In the genomic region with DNA sequence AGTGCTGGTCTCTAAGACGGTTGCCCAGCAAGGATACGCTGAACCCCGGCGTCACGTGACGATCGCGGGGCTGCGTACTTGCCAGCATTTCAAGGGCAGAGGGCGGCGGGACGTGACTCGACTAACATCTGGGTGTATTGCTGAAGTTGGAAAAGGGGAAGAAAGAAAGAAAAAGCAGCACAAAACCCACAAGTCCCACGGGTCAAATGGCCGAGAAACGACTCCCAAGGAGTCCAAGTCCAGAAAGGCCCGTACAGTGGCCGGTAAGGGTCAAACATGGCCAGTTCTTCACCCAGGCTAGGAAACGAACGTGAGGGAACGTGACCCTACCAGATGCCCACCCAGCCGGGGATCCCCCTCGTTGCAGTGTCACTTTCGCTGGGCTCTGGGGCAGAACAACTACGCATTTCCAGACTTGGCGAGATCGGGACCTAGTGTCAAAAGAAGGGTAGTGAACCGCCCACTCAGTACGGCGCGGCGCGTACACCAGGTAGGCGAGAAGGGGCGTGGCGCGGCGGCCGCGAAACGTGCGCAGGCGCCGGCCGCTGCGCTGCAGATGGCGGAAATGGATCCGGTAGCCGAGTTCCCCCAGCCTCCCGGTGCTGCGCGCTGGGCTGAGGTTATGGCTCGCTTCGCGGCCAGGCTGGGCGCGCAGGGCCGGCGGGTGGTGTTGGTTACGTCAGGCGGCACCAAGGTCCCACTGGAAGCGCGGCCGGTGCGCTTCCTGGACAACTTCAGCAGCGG, we compare ENCODE assay signal across 8 cellular contexts. TPM values are rescaled to one million over a fixed set of nuclear protein-coding genes. Genes with fewer than 3 reads are reported as not detected.
DNase-seq lines count a peak whose midpoint lies in the region.

Gene PPCS (plus strand): TSS at position 534 of the 744 bp plus-strand sequence. CDS start 23 bp downstream, at position 557.
A gene with protein sequence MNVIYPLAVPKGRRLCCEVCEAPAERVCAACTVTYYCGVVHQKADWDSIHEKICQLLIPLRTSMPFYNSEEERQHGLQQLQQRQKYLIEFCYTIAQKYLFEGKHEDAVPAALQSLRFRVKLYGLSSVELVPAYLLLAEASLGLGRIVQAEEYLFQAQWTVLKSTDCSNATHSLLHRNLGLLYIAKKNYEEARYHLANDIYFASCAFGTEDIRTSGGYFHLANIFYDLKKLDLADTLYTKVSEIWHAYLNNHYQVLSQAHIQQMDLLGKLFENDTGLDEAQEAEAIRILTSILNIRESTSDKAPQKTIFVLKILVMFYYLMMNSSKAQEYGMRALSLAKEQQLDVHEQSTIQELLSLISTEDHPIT (minus strand): TSS at position 13 of the 744 bp plus-strand sequence. CDS start 25 bp downstream, outside the sequence.

- DNase-seq in GF-D8 (lab: John Stamatoyannopoulos, UW) (peak; percentile 64), H7 (peak; percentile 92), M059J (ENCODE audit: low read depth) (peak; percentile 79), SJCRH30 (peak; percentile 81 to 86), globus pallidus (ENCODE audit: low spot score) (peak; percentile 82), occipital lobe (lab: John Stamatoyannopoulos, UW) (peak; percentile 90)
- DNase-seq in activated naive CD4-positive, alpha-beta T cell treated with anti-CD3 and anti-CD28 coated beads for 36 hours, result peak; percentile 94

- CTCF ChIA-PET in activated naive CD4-positive, alpha-beta T cell treated with anti-CD3 and anti-CD28 coated beads for 36 hours (lab: Charles Lee), result interaction anchor here (1.2 to 1.3 kb wide), 2 partner anchors 118 to 283 kb away, joined by 4 to 5 read pairs; no protein-coding TSS in a partner anchor

- H3K27me3 ChIP-seq in H7 (ENCODE audit: control insufficient read depth, insufficient read depth, low read length), result no peaks in the 10 kb centered on the region
- no peaks in the 10 kb centered on the region for H3K27me3 ChIP-seq in SJCRH30

- H3K4me1 Mint-ChIP-seq in activated naive CD4-positive, alpha-beta T cell treated with anti-CD3 and anti-CD28 coated beads for 36 hours (ENCODE audit: low read depth), result peaks cover 23% of the 10 kb centered on the region

- H3K4me3 ChIP-seq in H7 (ENCODE audit: insufficient read depth, low read depth, low read length), result peak within 1 kb of the TSS; percentile 94
- H3K4me3 ChIP-seq in SJCRH30, result peak within 1 kb of the TSS; percentile 91

- H3K36me3 ChIP-seq in H7 (replicated peaks; ENCODE audit: control insufficient read depth, insufficient read depth, low read length) (peaks cover 1% of the 10 kb centered on the region), SJCRH30 (no peaks in the 10 kb centered on the region)

- H3K27ac Mint-ChIP-seq in activated naive CD4-positive, alpha-beta T cell treated with anti-CD3 and anti-CD28 coated beads for 36 hours, result peak within 1 kb of the TSS; percentile 94

- intact Hi-C loops in activated naive CD4-positive, alpha-beta T cell treated with anti-CD3 and anti-CD28 coated beads for 36 hours (cut with micrococcal nuclease), result loop anchor here (2.0 to 10.0 kb wide), 5 partner anchors 63 to 1761 kb away; partner anchors contain the start of genes C1orf50, FOXJ3, NFYC and P3H1

- no peaks in the 10 kb centered on the region for H3K27me3 Mint-ChIP-seq in activated naive CD4-positive, alpha-beta T cell treated with anti-CD3 and anti-CD28 coated beads for 36 hours (ENCODE audit: low read depth)

- peak within 1 kb of the TSS; percentile 95 for H3K4me3 Mint-ChIP-seq in activated naive CD4-positive, alpha-beta T cell treated with anti-CD3 and anti-CD28 coated beads for 36 hours

- no peaks in the 10 kb centered on the region for H3K4me1 ChIP-seq in SJCRH30

- H3K9me3 Mint-ChIP-seq in activated naive CD4-positive, alpha-beta T cell treated with anti-CD3 and anti-CD28 coated beads for 36 hours, result no peaks in the 10 kb centered on the region

- H3K27ac ChIP-seq in SJCRH30 (peak within 1 kb of the TSS; percentile 78), temporal lobe (ENCODE audit: low read depth, low read length) (peak within 1 kb of the TSS; percentile 64)

- H3K36me3 Mint-ChIP-seq in activated naive CD4-positive, alpha-beta T cell treated with anti-CD3 and anti-CD28 coated beads for 36 hours (ENCODE audit: low read depth), result peaks cover 32% of the 10 kb centered on the region

- no peaks in the 10 kb centered on the region for H3K9me3 ChIP-seq in SJCRH30 (replicated peaks)

RNA-seq across cellular contexts. Expression of gene PPCS, which starts in this region (rescaled TPM):
- 67.6 and 83.1 TPM in 2 replicates for total RNA-seq in H7 (2014; rRNA removed; shearing (Covaris generic))
- 60.5 and 81.7 TPM in 2 replicates for total RNA-seq in M059J (2014; rRNA removed; shearing (Covaris generic))
- 27.9 and 29.2 TPM in 2 replicates for total RNA-seq in SJCRH30 (2014; rRNA removed; shearing (Covaris generic))
- total RNA-seq in activated naive CD4-positive, alpha-beta T cell treated with anti-CD3 and anti-CD28 coated beads for 36 hours, result 10 to 100 TPM; 47.4 to 49.6 TPM
- 16.7 TPM for total RNA-seq in occipital lobe
- 21.1 TPM for total RNA-seq in temporal lobe

RNA-seq across cellular contexts. Expression of the second gene that starts in this region (rescaled TPM):
- 2.6 and 3.5 TPM in 2 replicates for total RNA-seq in H7 (2014; rRNA removed; shearing (Covaris generic))
- 0.10 TPM in 1 of 2 replicates, not detected in the other for total RNA-seq in M059J (2014; rRNA removed; shearing (Covaris generic))
- 0.32 TPM in 1 of 2 replicates, not detected in the other for total RNA-seq in SJCRH30 (2014; rRNA removed; shearing (Covaris generic))
- total RNA-seq in activated naive CD4-positive, alpha-beta T cell treated with anti-CD3 and anti-CD28 coated beads for 36 hours, result under 1 TPM; 0.74 to 0.76 TPM
- total RNA-seq in occipital lobe, result not detected
- 0.25 TPM for total RNA-seq in temporal lobe

Comparison
In these comparisons a context has a peak if more than half of its experiments do, and no peak if none do; other contexts are left out.
1. Peak in every context shown above with its lines: DNase-seq, H3K4me3 ChIP-seq and H3K27ac ChIP-seq.